ENCODE assay signal across 1 cellular context in genomic region chr16:50298591-50299507, GRCh38.
TF ChIP-seq lines count a peak whose summit lies in the region.

No MANE protein-coding gene starts in this region.

TF ChIP-seq in K562, 482 proteins besides CTCF, POLR2A, EP300 and RAD21 (continued from another document):
- peak; percentile 14; the same call in 1 of the 2 replicates for TF ChIP-seq POLR2G (IDR thresholded peaks at IDR 0.05; ENCODE audit: low read depth, low read length)
TF ChIP-seq in K562: peak in this region for 2.
